In genomic region chr9:107740088-107740980, GRCh38 we compare ENCODE assay signal across 1 cellular context.
TF ChIP-seq lines count a peak whose summit lies in the region.

No MANE protein-coding gene starts in this region.

TF ChIP-seq in IMR-90, 13 proteins besides CTCF, POLR2A, EP300 and RAD21 (continued from another document):
- TF ChIP-seq ELK1 (IDR thresholded peaks at IDR 0.05; ENCODE audit: borderline replicate concordance, low read depth, low read length) (no peak), SMC3 (IDR thresholded peaks at IDR 0.05; ENCODE audit: low read depth, low read length) (no peak), NFE2L2 (IDR thresholded peaks at IDR 0.05; ENCODE audit: low read depth, low read length) (no peak)
